Comparison of ENCODE assay signal across 1 cellular context in the genomic region with DNA sequence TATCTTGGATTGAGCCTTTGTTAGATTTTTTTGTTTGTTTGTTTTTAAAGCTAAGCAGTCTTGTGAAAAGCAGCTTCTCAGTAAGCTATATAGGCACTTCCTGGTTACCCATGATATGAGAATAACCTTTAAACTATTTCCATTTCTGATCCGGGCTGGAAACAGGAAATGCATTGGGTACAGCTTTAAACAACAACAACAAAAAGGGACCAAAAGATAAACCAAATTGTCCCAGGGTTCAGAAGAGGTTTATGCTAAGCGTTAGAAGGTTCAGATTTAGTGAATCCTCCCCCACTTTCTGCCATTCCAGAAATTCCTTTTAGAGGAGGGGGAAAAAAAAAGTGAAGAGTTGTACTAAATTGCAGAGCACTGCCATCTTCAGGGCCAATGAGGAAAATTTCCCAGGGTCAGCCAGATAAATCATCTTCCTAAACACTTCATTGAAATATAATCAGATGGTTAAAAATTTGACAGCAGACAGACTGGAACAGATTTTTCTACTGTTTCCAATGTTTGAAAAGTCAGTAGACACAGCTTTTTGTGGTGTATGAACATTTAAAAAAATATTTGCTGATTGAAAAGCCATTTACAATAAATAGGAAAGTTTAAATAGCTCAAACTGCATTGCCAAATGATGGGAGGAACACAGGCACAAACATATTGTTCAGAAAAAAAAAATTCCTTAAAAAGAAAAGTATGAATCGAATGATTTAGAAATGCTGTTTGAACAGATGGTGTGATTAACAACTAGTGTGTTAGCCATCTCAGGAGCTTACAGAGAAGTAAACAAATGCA.
A peak's percentile ranks its signal among the peaks of the same experiment; 100 is the strongest.
TF ChIP-seq lines count a peak whose summit lies in the region.

No MANE protein-coding gene starts in this region.

TF ChIP-seq in K562, 482 proteins besides CTCF, POLR2A, EP300 and RAD21 (continued from another document):
- TF ChIP-seq ZNF12 (CRISPR knock-in tag; IDR thresholded peaks at IDR 0.05) (no peak), TAF15 (IDR thresholded peaks at IDR 0.05; ENCODE audit: low read depth, low read length) (no peak), ZNF384 (IDR thresholded peaks at IDR 0.05; ENCODE audit: low read depth, low read length) (peak; percentile 33; the same call in 1 of the 2 replicates), TEAD4 (IDR thresholded peaks at IDR 0.05; ENCODE audit: low read length) (peak; percentile 45; the same call in 1 of the 2 replicates), TEAD4 (CRISPR knock-in tag; IDR thresholded peaks at IDR 0.05; ENCODE audit: borderline replicate concordance) (no peak)
